Comparison of ENCODE assay signal across 34 cellular contexts in the genomic region with DNA sequence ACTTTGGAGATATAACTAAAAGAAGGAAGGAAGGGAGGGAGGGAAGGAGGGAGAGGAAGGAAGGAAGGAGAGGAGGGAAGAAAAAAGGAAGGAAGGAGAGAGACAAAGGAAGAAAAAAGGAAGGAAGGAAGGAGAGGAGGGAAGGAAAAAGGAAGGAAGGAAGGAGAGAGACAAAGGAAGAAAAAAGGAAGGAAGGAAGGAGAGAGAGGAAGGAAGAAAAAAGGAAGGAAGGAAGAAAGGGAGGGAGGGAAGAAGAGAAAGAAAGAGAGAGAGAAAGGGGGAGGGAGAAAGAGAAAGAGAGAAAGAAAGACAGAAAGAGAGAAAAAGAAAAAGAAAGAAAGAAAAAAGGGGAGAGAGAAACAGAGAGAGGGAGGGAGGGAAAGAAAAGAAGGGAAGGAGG.
"Had no signal": no experiment of that assay in that cellular context is flagged by ENCODE, and none has a peak within 500 bp of the region (broad histone marks: within the 10 kb centered on the region; RNA-seq: fewer than 3 reads in every experiment).

No MANE protein-coding gene starts in this region.

- H3K9me3 ChIP-seq: ascending aorta, breast epithelium had no signal

- ATAC-seq: activated CD4-positive, alpha-beta T cell treated with anti-CD3 and anti-CD28 coated beads for 36 hours; activated CD4-positive, CD25-positive, alpha-beta regulatory T cell treated with anti-CD3 and anti-CD28 coated beads, Interleukin-2, amount 50 U/mL, for 24 hours; activated CD8-positive, alpha-beta memory T cell treated with anti-CD3 and anti-CD28 coated beads, Interleukin-2, amount 10 ng/mL, durations not matched to agents 7 days and 5 days; activated CD8-positive, alpha-beta T cell treated with anti-CD3 and anti-CD28 coated beads, Interleukin-2, amount 10 ng/mL, durations not matched to agents 7 days and 5 days; activated naive CD8-positive, alpha-beta T cell treated with anti-CD3 and anti-CD28 coated beads, Interleukin-2, amount 50 U/mL, for 24 hours had no signal

- H3K4me1 Mint-ChIP-seq: activated CD4-positive, alpha-beta memory T cell treated with anti-CD3 and anti-CD28 coated beads, Interleukin-2, amount 10 ng/mL, durations not matched to agents 7 days and 5 days; activated CD4-positive, alpha-beta T cell treated with anti-CD3 and anti-CD28 coated beads for 36 hours; activated CD4-positive, alpha-beta T cell treated with anti-CD3 and anti-CD28 coated beads, Interleukin-2, amount 10 ng/mL, durations not matched to agents 7 days and 5 days; activated CD8-positive, alpha-beta memory T cell treated with anti-CD3 and anti-CD28 coated beads, Interleukin-2, amount 10 ng/mL, durations not matched to agents 7 days and 5 days; activated naive CD4-positive, alpha-beta T cell treated with anti-CD3 and anti-CD28 coated beads, Interleukin-2, amount 10 ng/mL, durations not matched to agents 7 days and 5 days; activated naive CD4-positive, alpha-beta T cell treated with anti-CD3 and anti-CD28 coated beads, Interleukin-2, amount 50 U/mL, for 24 hours; activated naive CD8-positive, alpha-beta T cell treated with anti-CD3 and anti-CD28 coated beads, Interleukin-2, amount 10 ng/mL, durations not matched to agents 7 days and 5 days; activated naive CD8-positive, alpha-beta T cell treated with anti-CD3 and anti-CD28 coated beads, Interleukin-2, amount 50 U/mL, for 24 hours had no signal

- H3K4me1 ChIP-seq: ascending aorta, breast epithelium had no signal

- H3K36me3 ChIP-seq: ascending aorta, brain microvascular endothelial cell, breast epithelium had no signal

- H3K27ac Mint-ChIP-seq: activated CD4-positive, alpha-beta memory T cell treated with anti-CD3 and anti-CD28 coated beads, Interleukin-2, amount 10 ng/mL, durations not matched to agents 7 days and 5 days; activated CD4-positive, alpha-beta T cell treated with anti-CD3 and anti-CD28 coated beads for 36 hours; activated CD4-positive, alpha-beta T cell treated with anti-CD3 and anti-CD28 coated beads, Interleukin-2, amount 10 ng/mL, durations not matched to agents 7 days and 5 days; activated CD8-positive, alpha-beta memory T cell treated with anti-CD3 and anti-CD28 coated beads, Interleukin-2, amount 10 ng/mL, durations not matched to agents 7 days and 5 days; activated CD8-positive, alpha-beta T cell treated with anti-CD3 and anti-CD28 coated beads, Interleukin-2, amount 10 ng/mL, durations not matched to agents 7 days and 5 days; activated naive CD4-positive, alpha-beta T cell treated with anti-CD3 and anti-CD28 coated beads, Interleukin-2, amount 10 ng/mL, durations not matched to agents 7 days and 5 days; activated naive CD4-positive, alpha-beta T cell treated with anti-CD3 and anti-CD28 coated beads, Interleukin-2, amount 50 U/mL, for 24 hours; activated naive CD8-positive, alpha-beta T cell; activated naive CD8-positive, alpha-beta T cell treated with anti-CD3 and anti-CD28 coated beads, Interleukin-2, amount 10 ng/mL, durations not matched to agents 7 days and 5 days; activated naive CD8-positive, alpha-beta T cell treated with anti-CD3 and anti-CD28 coated beads, Interleukin-2, amount 50 U/mL, for 24 hours; activated T-cell treated with anti-CD3 and anti-CD28 coated beads, Interleukin-2, amount 50 U/mL, for 24 hours; activated T-helper 2 cell treated with anti-CD3 and anti-CD28 coated beads, Interferon-gamma antibody, Interleukin-2, Interleukin-4, amounts not matched to agents 10 μg/mL and 5 μg/mL and 100 μg/mL, durations not matched to agents 14 hours and 24 hours and 36 hours; T-helper 1 cell treated with Interleukin-12 subunit alpha and Interleukin-12 subunit beta and Interleukin-4 antibody, amounts not matched to agents 30 μg/mL and 1 μg/mL, for 36 hours; T-helper 2 cell treated with Interferon-gamma antibody and Interleukin-4, amounts not matched to agents 5 μg/mL and 100 μg/mL, for 36 hours had no signal

- H3K9me3 Mint-ChIP-seq: activated naive CD4-positive, alpha-beta T cell treated with anti-CD3 and anti-CD28 coated beads, Interleukin-2, amount 50 U/mL, for 24 hours; activated naive CD8-positive, alpha-beta T cell treated with anti-CD3 and anti-CD28 coated beads, Interleukin-2, amount 10 ng/mL, durations not matched to agents 7 days and 5 days; activated naive CD8-positive, alpha-beta T cell treated with anti-CD3 and anti-CD28 coated beads, Interleukin-2, amount 50 U/mL, for 24 hours; activated T-helper 2 cell treated with anti-CD3 and anti-CD28 coated beads, Interferon-gamma antibody, Interleukin-2, Interleukin-4, amounts not matched to agents 10 μg/mL and 5 μg/mL and 100 μg/mL, durations not matched to agents 14 hours and 24 hours and 36 hours; T-helper 1 cell treated with Interleukin-12 subunit alpha and Interleukin-12 subunit beta and Interleukin-4 antibody, amounts not matched to agents 30 μg/mL and 1 μg/mL, for 36 hours; T-helper 2 cell treated with Interferon-gamma antibody and Interleukin-4, amounts not matched to agents 5 μg/mL and 100 μg/mL, for 36 hours had no signal

- H3K4me3 ChIP-seq: ascending aorta, breast epithelium had no signal

- H3K27me3 ChIP-seq: ascending aorta, brain microvascular endothelial cell, breast epithelium had no signal

- DNase-seq: activated CD4-positive, alpha-beta memory T cell treated with anti-CD3 and anti-CD28 coated beads, Interleukin-2, amount 10 ng/mL, durations not matched to agents 7 days and 5 days; activated CD4-positive, alpha-beta T cell treated with anti-CD3 and anti-CD28 coated beads for 1 hour; activated CD4-positive, alpha-beta T cell treated with anti-CD3 and anti-CD28 coated beads for 36 hours; activated CD4-positive, alpha-beta T cell treated with anti-CD3 and anti-CD28 coated beads for 48 hours; activated CD4-positive, alpha-beta T cell treated with anti-CD3 and anti-CD28 coated beads, Interleukin-2, amount 10 ng/mL, durations not matched to agents 7 days and 5 days; activated CD4-positive, alpha-beta T cell treated with anti-CD3 and anti-CD28 coated beads, Interleukin-2, amount 50 U/mL, for 48 hours; activated CD4-positive, CD25-positive, alpha-beta regulatory T cell; activated CD8-positive, alpha-beta memory T cell treated with anti-CD3 and anti-CD28 coated beads for 24 hours; activated CD8-positive, alpha-beta memory T cell treated with anti-CD3 and anti-CD28 coated beads, Interleukin-2, amount 10 ng/mL, durations not matched to agents 7 days and 5 days; activated CD8-positive, alpha-beta memory T cell treated with anti-CD3 and anti-CD28 coated beads, Interleukin-2, amount 50 U/mL, for 48 hours; activated CD8-positive, alpha-beta T cell treated with anti-CD3 and anti-CD28 coated beads, Interleukin-2, amount 10 ng/mL, durations not matched to agents 7 days and 5 days; activated effector memory CD4-positive, alpha-beta T cell treated with Interleukin-2 at 50 U/mL for 16 hours; activated gamma-delta T cell; activated naive CD4-positive, alpha-beta T cell treated with anti-CD3 and anti-CD28 coated beads, Interleukin-2, amount 10 ng/mL, durations not matched to agents 7 days and 5 days; activated naive CD4-positive, alpha-beta T cell treated with Interleukin-2 at 50 U/mL for 16 hours; activated naive CD8-positive, alpha-beta T cell treated with anti-CD3 and anti-CD28 coated beads, Interleukin-2, amount 10 ng/mL, durations not matched to agents 7 days and 5 days; activated naive CD8-positive, alpha-beta T cell treated with anti-CD3 and anti-CD28 coated beads, Interleukin-2, amount 50 U/mL, for 24 hours; activated T-cell treated with anti-CD3 and anti-CD28 coated beads, Interleukin-2, amount 50 U/mL, for 24 hours; activated T-cell treated with anti-CD3 and anti-CD28 coated beads, Interleukin-2, amount 50 U/mL, for 48 hours; brain microvascular endothelial cell; central memory CD4-positive, alpha-beta T cell; T-helper 1 cell; T-helper 2 cell; T-helper 9 cell had no signal

- FAIRE-seq: TTC549 had no signal

- H3K36me3 Mint-ChIP-seq: activated CD8-positive, alpha-beta memory T cell treated with anti-CD3 and anti-CD28 coated beads, Interleukin-2, amount 10 ng/mL, durations not matched to agents 7 days and 5 days; activated naive CD4-positive, alpha-beta T cell treated with anti-CD3 and anti-CD28 coated beads, Interleukin-2, amount 10 ng/mL, durations not matched to agents 7 days and 5 days; activated naive CD4-positive, alpha-beta T cell treated with anti-CD3 and anti-CD28 coated beads, Interleukin-2, amount 50 U/mL, for 24 hours; activated naive CD8-positive, alpha-beta T cell; activated naive CD8-positive, alpha-beta T cell treated with anti-CD3 and anti-CD28 coated beads, Interleukin-2, amount 10 ng/mL, durations not matched to agents 7 days and 5 days had no signal

- H3K4me3 Mint-ChIP-seq: activated CD4-positive, alpha-beta memory T cell treated with anti-CD3 and anti-CD28 coated beads, Interleukin-2, amount 10 ng/mL, durations not matched to agents 7 days and 5 days; activated CD4-positive, alpha-beta T cell treated with anti-CD3 and anti-CD28 coated beads for 36 hours; activated CD4-positive, alpha-beta T cell treated with anti-CD3 and anti-CD28 coated beads, Interleukin-2, amount 10 ng/mL, durations not matched to agents 7 days and 5 days; activated CD8-positive, alpha-beta memory T cell treated with anti-CD3 and anti-CD28 coated beads, Interleukin-2, amount 10 ng/mL, durations not matched to agents 7 days and 5 days; activated CD8-positive, alpha-beta T cell treated with anti-CD3 and anti-CD28 coated beads, Interleukin-2, amount 10 ng/mL, durations not matched to agents 7 days and 5 days; activated naive CD4-positive, alpha-beta T cell treated with anti-CD3 and anti-CD28 coated beads, Interleukin-2, amount 10 ng/mL, durations not matched to agents 7 days and 5 days; activated naive CD4-positive, alpha-beta T cell treated with anti-CD3 and anti-CD28 coated beads, Interleukin-2, amount 50 U/mL, for 24 hours; activated naive CD8-positive, alpha-beta T cell; activated naive CD8-positive, alpha-beta T cell treated with anti-CD3 and anti-CD28 coated beads, Interleukin-2, amount 10 ng/mL, durations not matched to agents 7 days and 5 days; activated naive CD8-positive, alpha-beta T cell treated with anti-CD3 and anti-CD28 coated beads, Interleukin-2, amount 50 U/mL, for 24 hours; activated T-cell treated with anti-CD3 and anti-CD28 coated beads, Interleukin-2, amount 50 U/mL, for 24 hours; T-helper 1 cell treated with Interleukin-12 subunit alpha and Interleukin-12 subunit beta and Interleukin-4 antibody, amounts not matched to agents 30 μg/mL and 1 μg/mL, for 36 hours; T-helper 2 cell treated with Interferon-gamma antibody and Interleukin-4, amounts not matched to agents 5 μg/mL and 100 μg/mL, for 36 hours had no signal

- H3K27ac ChIP-seq: ascending aorta, brain microvascular endothelial cell, breast epithelium, VCaP had no signal

- H3K27me3 Mint-ChIP-seq: activated CD4-positive, alpha-beta memory T cell treated with anti-CD3 and anti-CD28 coated beads, Interleukin-2, amount 10 ng/mL, durations not matched to agents 7 days and 5 days; activated CD4-positive, alpha-beta T cell treated with anti-CD3 and anti-CD28 coated beads for 36 hours; activated CD4-positive, alpha-beta T cell treated with anti-CD3 and anti-CD28 coated beads, Interleukin-2, amount 10 ng/mL, durations not matched to agents 7 days and 5 days; activated CD8-positive, alpha-beta memory T cell treated with anti-CD3 and anti-CD28 coated beads, Interleukin-2, amount 10 ng/mL, durations not matched to agents 7 days and 5 days; activated naive CD4-positive, alpha-beta T cell treated with anti-CD3 and anti-CD28 coated beads, Interleukin-2, amount 10 ng/mL, durations not matched to agents 7 days and 5 days; activated naive CD4-positive, alpha-beta T cell treated with anti-CD3 and anti-CD28 coated beads, Interleukin-2, amount 50 U/mL, for 24 hours; activated naive CD8-positive, alpha-beta T cell treated with anti-CD3 and anti-CD28 coated beads, Interleukin-2, amount 10 ng/mL, durations not matched to agents 7 days and 5 days; activated naive CD8-positive, alpha-beta T cell treated with anti-CD3 and anti-CD28 coated beads, Interleukin-2, amount 50 U/mL, for 24 hours; activated T-cell treated with anti-CD3 and anti-CD28 coated beads, Interleukin-2, amount 50 U/mL, for 24 hours had no signal
